In the genomic region with DNA sequence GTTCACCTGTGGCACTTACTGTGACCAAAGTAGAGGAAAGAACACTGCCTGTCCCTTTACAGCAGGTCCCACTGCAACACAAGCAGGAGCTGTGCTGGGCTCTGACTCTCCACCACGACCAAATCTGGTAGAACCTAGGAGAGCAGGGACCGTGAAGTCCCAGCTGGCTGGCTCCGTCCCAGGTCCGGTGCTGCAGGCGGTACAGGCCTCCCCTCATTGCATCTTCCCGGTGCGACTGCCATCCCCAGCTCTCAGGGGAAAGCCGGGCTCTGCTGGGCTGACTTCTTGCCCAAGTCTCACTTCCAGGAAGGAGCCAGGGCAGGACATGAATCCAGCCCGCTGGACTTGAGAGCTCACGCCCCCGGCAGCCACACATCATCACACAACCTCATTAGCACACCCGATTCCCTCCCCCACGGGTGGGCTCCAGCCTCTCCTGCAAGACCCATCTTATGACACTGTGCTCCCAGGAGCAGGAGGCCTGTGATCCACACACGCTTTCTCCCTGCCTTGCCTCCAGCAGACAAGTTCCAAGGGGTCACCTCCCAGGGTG, we compare ENCODE assay signal across 14 cellular contexts. TPM values are rescaled to one million over a fixed set of nuclear protein-coding genes. Genes with fewer than 3 reads are reported as not detected.
DNase-seq lines count a peak whose midpoint lies in the region; ATAC-seq and TF ChIP-seq lines count a peak whose summit lies in the region.
"Had no signal": no experiment of that assay in that cellular context is flagged by ENCODE, and none has a peak within 500 bp of the region (broad histone marks: within the 10 kb centered on the region; RNA-seq: fewer than 3 reads in every experiment).

No MANE protein-coding gene starts in this region.

- TF ChIP-seq EP300 in gastroesophageal sphincter (IDR thresholded peaks at IDR 0.05) = no peak

- no peak for TF ChIP-seq POLR2A in gastroesophageal sphincter (IDR thresholded peaks at IDR 0.05)

- no peak for TF ChIP-seq CTCF in gastroesophageal sphincter (IDR thresholded peaks at IDR 0.05)
- TF ChIP-seq CTCF in psoas muscle (IDR thresholded peaks at IDR 0.05) = no peak

- ATAC-seq in left ventricle myocardium superior (no peak), gastroesophageal sphincter (no peak), psoas muscle (peak in 2 of 4 donors; percentile 6 to 12), HG03097 (IDR thresholded peaks at IDR 0.05; ENCODE audit: low FRiP score, unreplicated experiment) (no peak), GM18909 (IDR thresholded peaks at IDR 0.05; ENCODE audit: poor library complexity, unreplicated experiment) (no peak), HG02870 (IDR thresholded peaks at IDR 0.05; ENCODE audit: unreplicated experiment) (no peak)
- ATAC-seq: HCT116 had no signal

- H3K9me3 ChIP-seq in gastroesophageal sphincter (no peaks in the 10 kb centered on the region), psoas muscle (no peaks in the 10 kb centered on the region)

- DNase-seq in left ventricle myocardium superior = peak; percentile 36
- DNase-seq in cardiac septum (ENCODE audit: low spot score) = no peak
- DNase-seq in psoas muscle = no peak
- no peak for DNase-seq in D341Med (ENCODE audit: low spot score)
- DNase-seq: ACHN; Calu3; CD4-positive, alpha-beta T cell; DMS79 had no signal

- H3K4me3 ChIP-seq in gastroesophageal sphincter = no peak overlapping the region
- H3K4me3 ChIP-seq in psoas muscle = no peak overlapping the region

- H3K27ac ChIP-seq in gastroesophageal sphincter = peak overlapping the region in 3 of 4 donors; percentile 12 to 71 (median 41)
- H3K27ac ChIP-seq in psoas muscle = peak overlapping the region; percentile 23

- peaks cover 0 to 61% of the 10 kb centered on the region in 2 donors for H3K36me3 ChIP-seq in gastroesophageal sphincter
- peaks cover 0 to 44% of the 10 kb centered on the region in 2 donors for H3K36me3 ChIP-seq in psoas muscle (ENCODE audit: insufficient read depth in 1 of 2, low read depth in 1 of 2)

- H3K4me1 ChIP-seq in gastroesophageal sphincter (peaks cover 2 to 100% (median 46%) of the 10 kb centered on the region in 3 donors), psoas muscle (peaks cover 45% of the 10 kb centered on the region)

- H3K27me3 ChIP-seq in gastroesophageal sphincter (no peaks in the 10 kb centered on the region), psoas muscle (ENCODE audit: insufficient read depth in 3 of 3, low read length in 2 of 3) (no peaks in the 10 kb centered on the region)

- intact Hi-C loops in left ventricle myocardium superior (cut with micrococcal nuclease) = no loop called here
- intact Hi-C loops in cardiac septum (cut with DNase I) = no loop called here
- intact Hi-C loops in psoas muscle (cut with DNase I) = no loop called here

- WGBS in gastroesophageal sphincter (ENCODE audit: low coverage in 1 of 2), 2 donors = 40 to 60% methylated on average over 1 of the region's 14 CpGs
- WGBS in psoas muscle, 3 donors = 38 to 56% (median 41%) methylated on average over 13 to 14 of the region's 14 CpGs

RNA-seq across cellular contexts. Expression of gene RGMA, which starts 33.7 kb away (rescaled TPM):
- total RNA-seq in left ventricle myocardium superior = 27.0 TPM
- total RNA-seq in cardiac septum = 16.5 TPM
- total RNA-seq in gastroesophageal sphincter = 100 to 1,000 TPM in 2 of 4 donors, 10 to 100 TPM in 2; 99.0 to 307 (median 112) TPM
- total RNA-seq in psoas muscle = 100 to 1,000 TPM in 2 of 4 donors, 10 to 100 TPM in 2; 45.8 to 217 (median 103) TPM
- 100 to 1,000 TPM in 2 of 3 donors, 10 to 100 TPM in 1; 39.2 to 187 (median 129) TPM for polyA plus RNA-seq in psoas muscle
- total RNA-seq: CD4-positive, alpha-beta T cell; HT1080 had no signal
